ENCODE assay signal across 8 cellular contexts in genomic region chr6:136290406-136291010, GRCh38. TPM values are rescaled to one million over a fixed set of nuclear protein-coding genes. Genes with fewer than 3 reads are reported as not detected.
DNase-seq lines count a peak whose midpoint lies in the region; ATAC-seq, FAIRE-seq and TF ChIP-seq lines count a peak whose summit lies in the region.

No MANE protein-coding gene starts in this region.

- peaks cover 9% of the 10 kb centered on the region for H4K20me1 ChIP-seq in endothelial cell of umbilical vein (replicated peaks; ENCODE audit: control insufficient read depth, extremely low read depth, insufficient read depth, low read length)

- no peaks in the 10 kb centered on the region for H3K27me3 ChIP-seq in HL-60 (ENCODE audit: insufficient read depth, poor library complexity, severe bottlenecking)
- H3K27me3 ChIP-seq in endothelial cell of umbilical vein (ENCODE audit: control insufficient read depth in 2 of 2, insufficient read depth in 2 of 2, low read length in 2 of 2): peaks cover 0 to 3% of the 10 kb centered on the region in 2 experiments

- FAIRE-seq in endothelial cell of umbilical vein (lab: Jason Lieb, UNC): peak; percentile 73

- H3K9me1 ChIP-seq in endothelial cell of umbilical vein (replicated peaks; ENCODE audit: control insufficient read depth, extremely low read depth, insufficient read depth, low read length): no peaks in the 10 kb centered on the region

- H3K9ac ChIP-seq in endothelial cell of umbilical vein (replicated peaks; ENCODE audit: extremely low read depth, insufficient read depth, low read length): peak overlapping the region; percentile 99

- no peak for TF ChIP-seq POLR2A in endothelial cell of umbilical vein (IDR thresholded peaks at IDR 0.05; ENCODE audit: low read depth, low read length)

- peak overlapping the region; percentile 100 for H3K27ac ChIP-seq in HL-60 (replicated peaks)
- peak overlapping the region; percentile 96 for H3K27ac ChIP-seq in endothelial cell of umbilical vein (ENCODE audit: insufficient read depth, low read depth, low read length)

- TF ChIP-seq CTCF in HL-60 (IDR thresholded peaks at IDR 0.05; ENCODE audit: insufficient read depth, low read length) (no peak), endothelial cell of umbilical vein (IDR thresholded peaks at IDR 0.05; ENCODE audit: extremely low read depth in 1 of 2, insufficient read depth in 1 of 2, low read depth in 1 of 2, low read length in 2 of 2) (no peak)

- ATAC-seq in GM19324 (IDR thresholded peaks at IDR 0.05; ENCODE audit: low FRiP score, unreplicated experiment): peak; percentile 21

- BruUV-seq in endothelial cell of umbilical vein (replicated peaks; lab: Mats Ljungman, UMichigan): TSS peak; percentile 94

- no peaks in the 10 kb centered on the region for H3K36me3 ChIP-seq in endothelial cell of umbilical vein (ENCODE audit: control insufficient read depth in 2 of 2, extremely low read depth in 1 of 2, insufficient read depth in 2 of 2, low read length in 2 of 2)

- dilution Hi-C loops in endothelial cell of umbilical vein (cut with MboI; ENCODE audit: extremely low pct_ligation_motif_present, low sequenced_read_pairs): no loop called here

- H3K4me2 ChIP-seq in endothelial cell of umbilical vein (ENCODE audit: insufficient read depth, low read length): peak overlapping the region; percentile 70

- peak; percentile 67 for DNase-seq in AG08396 (ENCODE audit: low spot score)
- peak in 1 of 2 experiments; percentile 76 for DNase-seq in HL-60 (ENCODE audit: low read depth in 1 of 2, low spot score in 1 of 2)
- peak; percentile 71 for DNase-seq in NOMO-1 treated with DMSO at 0.1 percent for 48 hours (lab: John Stamatoyannopoulos, UW; ENCODE audit: unreplicated experiment)
- peak; percentile 36 for DNase-seq in activated CD8-positive, alpha-beta memory T cell treated with anti-CD3 and anti-CD28 coated beads, Interleukin-2, amount 50 U/mL, for 24 hours (ENCODE audit: extremely low read depth)
- peak; percentile 89 for DNase-seq in endothelial cell of umbilical vein (ENCODE audit: low read depth, low spot score)
- peak; percentile 79 for DNase-seq in mucosa of gallbladder (ENCODE audit: low spot score)
- DNase-seq in stimulated activated CD8-positive, alpha-beta memory T cell treated with anti-CD3 and anti-CD28 coated beads, Interleukin-4, amount 100 ng/mL, for 24 hours (ENCODE audit: low read depth): peak; percentile 60

- peaks cover 24% of the 10 kb centered on the region for H3K4me1 ChIP-seq in endothelial cell of umbilical vein (ENCODE audit: control insufficient read depth, extremely low read depth, insufficient read depth, low read length)

- peak overlapping the region; percentile 14 for H2AFZ ChIP-seq in endothelial cell of umbilical vein (ENCODE audit: low read depth, low read length)

- intact Hi-C loops in endothelial cell of umbilical vein (cut with micrococcal nuclease): loop anchor here (10.0 kb wide), 1 partner anchor 534 kb away; the partner anchor contains the start of gene PEX7

- H3K79me2 ChIP-seq in endothelial cell of umbilical vein (ENCODE audit: control insufficient read depth, insufficient read depth, low read length): peaks cover 39% of the 10 kb centered on the region

- peak overlapping the region; percentile 47 for H3K4me3 ChIP-seq in HL-60 (replicated peaks; ENCODE audit: insufficient read depth, low read length)
- peak overlapping the region in 2 of 3 experiments; percentile 44 to 53 for H3K4me3 ChIP-seq in endothelial cell of umbilical vein (replicated peaks in 1 of 3; ENCODE audit: insufficient read depth in 1 of 3, low read depth in 1 of 3, low read length in 3 of 3)

- POLR2A ChIA-PET in endothelial cell of umbilical vein (lab: Charles Lee): interaction anchor here (0.6 to 1.9 kb wide), 9 partner anchors 13 to 792 kb away, joined by 3 to 11 read pairs (median 3); partner anchors contain the start of genes AHI1 and MTFR2

- no peaks in the 10 kb centered on the region for H3K9me3 ChIP-seq in endothelial cell of umbilical vein (replicated peaks; ENCODE audit: control insufficient read depth, insufficient read depth, low read length)

- CTCF ChIA-PET in endothelial cell of umbilical vein (lab: Charles Lee): interaction anchor here (1.0 to 3.9 kb wide), 5 partner anchors 8 to 792 kb away, joined by 4 to 28 read pairs (median 4); partner anchors contain the start of genes MAP3K5 and MTFR2

TF ChIP-seq in endothelial cell of umbilical vein, 7 proteins besides CTCF, POLR2A, EP300 and RAD21:
- TF ChIP-seq MAX (IDR thresholded peaks at IDR 0.05; ENCODE audit: insufficient read depth, insufficient read length) (peak; percentile 69), EZH2 (IDR thresholded peaks at IDR 0.05; ENCODE audit: borderline replicate concordance, low read depth, low read length, severe bottlenecking) (no peak), GATA2 (IDR thresholded peaks at IDR 0.05; ENCODE audit: insufficient read depth, insufficient read length, low read depth, low read length) (no peak)
TF ChIP-seq in endothelial cell of umbilical vein: peak in this region for 1.

RNA-seq across cellular contexts. Expression of gene BCLAF1, which starts 0.9 kb away (rescaled TPM):
- total RNA-seq in endothelial cell of umbilical vein (151 and 156 TPM in 2 replicates), mucosa of gallbladder (109 TPM)
- 18.9 and 23.4 TPM in 2 replicates for polyA plus RNA-seq in endothelial cell of umbilical vein
- polyA plus RNA-seq in endothelial cell of umbilical vein (2011; cell fraction: cytosol; rRNA removed): 27.9 and 29.3 TPM in 2 replicates
- polyA plus RNA-seq in endothelial cell of umbilical vein (2011; cell fraction: nucleus; rRNA removed): 111 and 146 TPM in 2 replicates
- 82.1 and 108 TPM in 2 replicates for polyA plus RNA-seq in endothelial cell of umbilical vein (2012)
- polyA minus RNA-seq in endothelial cell of umbilical vein: 95.3 and 104 TPM in 2 replicates
- 90.4 TPM for polyA minus RNA-seq in endothelial cell of umbilical vein (2011; cell fraction: cytosol; rRNA and poly(A)+ RNA removed)
- polyA minus RNA-seq in endothelial cell of umbilical vein (2011; cell fraction: nucleus; rRNA and poly(A)+ RNA removed): 252 and 329 TPM in 2 replicates

RNA-seq across cellular contexts. Expression of gene MTFR2, which starts 40.4 kb away (rescaled TPM):
- total RNA-seq in endothelial cell of umbilical vein (7.4 and 7.7 TPM in 2 replicates), mucosa of gallbladder (0.58 TPM)
- 7.8 and 8.7 TPM in 2 replicates for polyA plus RNA-seq in endothelial cell of umbilical vein
- 11.0 and 13.5 TPM in 2 replicates for polyA plus RNA-seq in endothelial cell of umbilical vein (2011; cell fraction: cytosol; rRNA removed)
- polyA plus RNA-seq in endothelial cell of umbilical vein (2011; cell fraction: nucleus; rRNA removed): 7.2 and 11.0 TPM in 2 replicates
- 4.5 and 7.0 TPM in 2 replicates for polyA plus RNA-seq in endothelial cell of umbilical vein (2012)
- polyA minus RNA-seq in endothelial cell of umbilical vein: 9.2 and 10.2 TPM in 2 replicates
- polyA minus RNA-seq in endothelial cell of umbilical vein (2011; cell fraction: cytosol; rRNA and poly(A)+ RNA removed): 3.6 TPM
- 9.3 and 12.8 TPM in 2 replicates for polyA minus RNA-seq in endothelial cell of umbilical vein (2011; cell fraction: nucleus; rRNA and poly(A)+ RNA removed)
